In the genomic region with DNA sequence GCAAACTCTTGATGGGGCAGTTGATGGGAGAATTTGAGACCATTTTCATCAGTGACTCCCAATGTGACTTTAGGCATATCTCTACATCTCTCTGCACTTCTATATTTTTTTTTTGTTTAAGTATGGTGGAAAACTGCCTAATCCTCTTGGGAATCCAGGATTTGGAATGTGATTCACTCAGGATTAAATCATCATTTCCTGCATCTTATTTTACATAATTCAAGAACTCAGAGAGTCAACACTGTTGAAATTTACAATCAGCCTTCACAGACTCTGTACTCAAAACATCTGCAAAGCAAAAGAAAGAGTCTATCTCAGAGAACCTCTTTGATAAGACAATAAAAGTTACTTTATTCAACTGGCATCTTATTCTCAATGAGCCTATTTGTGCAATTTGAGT, we compare ENCODE assay signal across 25 cellular contexts.
"Had no signal": no experiment of that assay in that cellular context is flagged by ENCODE, and none has a peak within 500 bp of the region (broad histone marks: within the 10 kb centered on the region; RNA-seq: fewer than 3 reads in every experiment).

No MANE protein-coding gene starts in this region.

- ATAC-seq: activated CD8-positive, alpha-beta T cell treated with anti-CD3 and anti-CD28 coated beads for 36 hours; activated T-cell treated with anti-CD3 and anti-CD28 coated beads, Interleukin-2, amount 50 U/mL, for 72 hours; K562; T-helper 17 cell had no signal

- H3K36me3 ChIP-seq: adrenal gland, breast epithelium had no signal

- H3K4me1 Mint-ChIP-seq: activated naive CD8-positive, alpha-beta T cell treated with anti-CD3 and anti-CD28 coated beads, Interleukin-2, amount 10 ng/mL, durations not matched to agents 7 days and 5 days; T-helper 17 cell had no signal

- H3K27me3 Mint-ChIP-seq: activated CD8-positive, alpha-beta T cell treated with anti-CD3 and anti-CD28 coated beads for 36 hours; activated naive CD8-positive, alpha-beta T cell treated with anti-CD3 and anti-CD28 coated beads, Interleukin-2, amount 10 ng/mL, durations not matched to agents 7 days and 5 days; T-helper 17 cell had no signal

- FAIRE-seq: K562, RCC 7860 had no signal

- H3K4me3 ChIP-seq: adrenal gland, breast epithelium, K562 had no signal

- H3K27me3 ChIP-seq: adrenal gland, breast epithelium had no signal

- H3K4me3 Mint-ChIP-seq: activated CD8-positive, alpha-beta T cell treated with anti-CD3 and anti-CD28 coated beads for 36 hours; activated naive CD8-positive, alpha-beta T cell treated with anti-CD3 and anti-CD28 coated beads, Interleukin-2, amount 10 ng/mL, durations not matched to agents 7 days and 5 days; activated T-cell treated with anti-CD3 and anti-CD28 coated beads, Interleukin-2, amount 50 U/mL, for 72 hours; T-helper 17 cell had no signal

- H3K27ac ChIP-seq: adrenal gland, breast epithelium, VCaP had no signal

- H3K36me3 Mint-ChIP-seq: activated naive CD8-positive, alpha-beta T cell treated with anti-CD3 and anti-CD28 coated beads, Interleukin-2, amount 10 ng/mL, durations not matched to agents 7 days and 5 days had no signal

- H3K9me3 ChIP-seq: adrenal gland, breast epithelium had no signal

- H3K4me1 ChIP-seq: adrenal gland, breast epithelium had no signal

- DNase-seq: activated CD4-positive, alpha-beta T cell treated with anti-CD3 and anti-CD28 coated beads for 4 hours; activated CD8-positive, alpha-beta memory T cell treated with anti-CD3 and anti-CD28 coated beads, Interleukin-2, amount 50 U/mL, for 4 hours; activated CD8-positive, alpha-beta T cell treated with anti-CD3 and anti-CD28 coated beads for 36 hours; activated gamma-delta T cell treated with Interleukin-2 at 50 U/mL for 16 hours; activated naive CD4-positive, alpha-beta T cell treated with anti-CD3 and anti-CD28 coated beads, Interleukin-2, amount 50 U/mL, for 16 hours; activated naive CD8-positive, alpha-beta T cell treated with anti-CD3 and anti-CD28 coated beads, Interleukin-2, amount 10 ng/mL, durations not matched to agents 7 days and 5 days; activated T-cell treated with anti-CD3 and anti-CD28 coated beads, Interleukin-2, amount 50 U/mL, for 72 hours; adrenal gland; anterior cingulate cortex; caudate nucleus; Karpas-422; MM.1S; NCI-H1105; NCI-H1436; NCI-H1694 treated with DMSO at 0.1 percent for 48 hours; NCI-H2029 treated with DMSO at 0.1 percent for 48 hours; NCI-H524; SHP77 treated with DMSO at 0.1 percent for 48 hours; T-helper 17 cell; T-helper 9 cell had no signal

- H3K27ac Mint-ChIP-seq: activated CD8-positive, alpha-beta T cell treated with anti-CD3 and anti-CD28 coated beads for 36 hours; activated naive CD8-positive, alpha-beta T cell treated with anti-CD3 and anti-CD28 coated beads, Interleukin-2, amount 10 ng/mL, durations not matched to agents 7 days and 5 days; activated T-cell treated with anti-CD3 and anti-CD28 coated beads, Interleukin-2, amount 50 U/mL, for 72 hours; activated T-helper 2 cell treated with anti-CD3 and anti-CD28 coated beads, Interferon-gamma antibody, Interleukin-2, Interleukin-4, amounts not matched to agents 10 μg/mL and 5 μg/mL and 100 μg/mL, durations not matched to agents 14 hours and 24 hours and 36 hours; T-helper 17 cell had no signal
